In the genomic region with DNA sequence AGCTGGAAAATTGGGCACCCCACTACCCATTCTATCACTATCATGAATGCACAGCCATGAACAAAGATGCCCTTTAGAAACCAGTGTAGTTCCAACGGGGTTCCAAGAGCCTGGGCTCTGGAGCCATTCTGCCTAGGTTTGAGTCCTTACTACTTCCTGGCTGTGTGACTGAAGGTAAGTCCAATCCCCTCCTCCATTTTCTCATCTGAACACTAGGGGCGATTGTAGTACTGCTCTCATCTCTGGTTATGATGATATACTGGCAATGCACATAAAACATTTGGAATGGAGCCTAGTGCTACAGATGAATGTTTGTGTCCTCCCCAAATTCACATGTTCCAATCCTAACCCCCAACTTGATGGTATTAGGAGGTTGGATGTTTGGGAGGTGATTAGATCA, we compare ENCODE assay signal across 16 cellular contexts.
DNase-seq lines count a peak whose midpoint lies in the region; ATAC-seq and TF ChIP-seq lines count a peak whose summit lies in the region.
"Had no signal": no experiment of that assay in that cellular context is flagged by ENCODE, and none has a peak within 500 bp of the region (broad histone marks: within the 10 kb centered on the region; RNA-seq: fewer than 3 reads in every experiment).

No MANE protein-coding gene starts in this region.

- no peak overlapping the region for H2AFZ ChIP-seq in MM.1S (ENCODE audit: low read length)

- no peaks in the 10 kb centered on the region for H4K20me1 ChIP-seq in MM.1S (ENCODE audit: insufficient read depth, low read length)

- H3K4me1 ChIP-seq in MM.1S (ENCODE audit: low read length): peaks cover 26% of the 10 kb centered on the region
- H3K4me1 ChIP-seq: testis had no signal

- no peak overlapping the region for H3K9ac ChIP-seq in MM.1S (ENCODE audit: low read length)

- no peaks in the 10 kb centered on the region for H3K9me2 ChIP-seq in MM.1S (replicated peaks; ENCODE audit: insufficient read depth, low read length)

- peak; percentile 47 for TF ChIP-seq CTCF in GM12864 (IDR thresholded peaks at IDR 0.05; ENCODE audit: low read depth, low read length, missing control alignments)
- peak; percentile 14; the same call in 1 of the 2 replicates for TF ChIP-seq CTCF in MM.1S (IDR thresholded peaks at IDR 0.05; ENCODE audit: low read length)
- TF ChIP-seq CTCF in choroid plexus epithelial cell (conservative IDR thresholded peaks at IDR 0.05; ENCODE audit: low read depth, low read length): peak; percentile 20

- H3K27me3 ChIP-seq in MM.1S (replicated peaks; ENCODE audit: insufficient read depth, low read length): no peaks in the 10 kb centered on the region
- H3K27me3 ChIP-seq: testis had no signal

- no peaks in the 10 kb centered on the region for H3K79me2 ChIP-seq in MM.1S (ENCODE audit: low read length)

- ATAC-seq in HG02610 (IDR thresholded peaks at IDR 0.05; ENCODE audit: unreplicated experiment): no peak
- ATAC-seq: activated naive CD8-positive, alpha-beta T cell treated with anti-CD3 and anti-CD28 coated beads, Interleukin-2, amount 50 U/mL, for 24 hours had no signal

- H3K36me3 ChIP-seq in MM.1S (replicated peaks; ENCODE audit: insufficient read depth, low read length): no peaks in the 10 kb centered on the region

- no peaks in the 10 kb centered on the region for H3K9me3 ChIP-seq in MM.1S (replicated peaks; ENCODE audit: insufficient read depth, low read length)
- H3K9me3 ChIP-seq: testis had no signal

- DNase-seq in DMS 273 (lab: John Stamatoyannopoulos, UW; ENCODE audit: unreplicated experiment): peak; percentile 13
- no peak for DNase-seq in DMS 273 treated with DMSO at 0.1 percent for 48 hours (lab: John Stamatoyannopoulos, UW)
- no peak for DNase-seq in GM12864 (ENCODE audit: low read depth)
- DNase-seq in MM.1S: no peak
- DNase-seq in choroid plexus epithelial cell (ENCODE audit: low read depth): no peak
- no peak for DNase-seq in T-helper 9 cell
- no peak for DNase-seq in anterior cingulate cortex (lab: John Stamatoyannopoulos, UW)
- DNase-seq: 8988T; activated naive CD8-positive, alpha-beta T cell treated with anti-CD3 and anti-CD28 coated beads, Interleukin-2, amount 50 U/mL, for 24 hours; NCI-H187; nucleus accumbens; Right ventricle myocardium superior; stimulated activated CD4-positive, alpha-beta T cell treated with anti-CD3 and anti-CD28 coated beads, Interleukin-2, amount 100 ng/mL, for 48 hours; stimulated activated CD8-positive, alpha-beta memory T cell treated with anti-CD3 and anti-CD28 coated beads, Interleukin-4, amount 100 ng/mL, for 48 hours; testis had no signal

- H3K4me2 ChIP-seq in MM.1S (ENCODE audit: low read depth, low read length): no peak overlapping the region

- H3K4me3 ChIP-seq in GM12864 (ENCODE audit: low read depth, low read length) (no peak overlapping the region), MM.1S (ENCODE audit: low read length) (no peak overlapping the region), choroid plexus epithelial cell (ENCODE audit: low read depth, low read length) (no peak overlapping the region)
- H3K4me3 ChIP-seq: testis had no signal

- no peak overlapping the region for H3K27ac ChIP-seq in MM.1S (ENCODE audit: low read length)
- H3K27ac ChIP-seq: testis had no signal

- H3F3A ChIP-seq in MM.1S (ENCODE audit: insufficient read depth, low read length): peaks cover 22% of the 10 kb centered on the region
